Comparison of ENCODE assay signal across 10 cellular contexts in genomic region chr9:95023217-95024003, GRCh38.
DNase-seq lines count a peak whose midpoint lies in the region; ATAC-seq and TF ChIP-seq lines count a peak whose summit lies in the region.
"Had no signal": no experiment of that assay in that cellular context is flagged by ENCODE, and none has a peak within 500 bp of the region (broad histone marks: within the 10 kb centered on the region; RNA-seq: fewer than 3 reads in every experiment).

No MANE protein-coding gene starts in this region.

- H3K9me3 ChIP-seq in BE2C = no peaks in the 10 kb centered on the region
- no peaks in the 10 kb centered on the region for H3K9me3 ChIP-seq in esophagus squamous epithelium
- no peaks in the 10 kb centered on the region for H3K9me3 ChIP-seq in testis

- intact Hi-C loops in esophagus squamous epithelium (cut with DNase I) (no loop called here), testis (cut with DNase I; ENCODE audit: low total_unique reads) (no loop called here)

- peak; percentile 42 for ATAC-seq in omental fat pad (ENCODE audit: low FRiP score)
- ATAC-seq in HG03280 (IDR thresholded peaks at IDR 0.05; ENCODE audit: unreplicated experiment) = no peak
- ATAC-seq in HG03196 (IDR thresholded peaks at IDR 0.05; ENCODE audit: unreplicated experiment) = no peak

- no peak for TF ChIP-seq POLR2A in esophagus squamous epithelium (IDR thresholded peaks at IDR 0.05)
- TF ChIP-seq POLR2A in testis (IDR thresholded peaks at IDR 0.05) = no peak

- H3K36me3 ChIP-seq in BE2C = peaks cover 61% of the 10 kb centered on the region
- peaks cover 0 to 28% (median 4%) of the 10 kb centered on the region in 3 donors for H3K36me3 ChIP-seq in esophagus squamous epithelium
- no peaks in the 10 kb centered on the region for H3K36me3 ChIP-seq in testis (ENCODE audit: low read depth, missing control alignments)
- H3K36me3 ChIP-seq: neural progenitor cell had no signal

- peak overlapping the region; percentile 83 to 99 (median 92) for H3K27ac ChIP-seq in esophagus squamous epithelium
- peak overlapping the region in 1 of 2 donors; percentile 68 for H3K27ac ChIP-seq in testis
- H3K27ac ChIP-seq: neural progenitor cell had no signal

- H3K4me1 ChIP-seq in BE2C = peaks cover 57% of the 10 kb centered on the region
- H3K4me1 ChIP-seq in esophagus squamous epithelium = peaks cover 56 to 100% (median 91%) of the 10 kb centered on the region in 3 donors
- H3K4me1 ChIP-seq in testis = peaks cover 35% of the 10 kb centered on the region

- no peak for TF ChIP-seq CTCF in BE2C (IDR thresholded peaks at IDR 0.05; ENCODE audit: low read depth, low read length)
- no peak for TF ChIP-seq CTCF in esophagus squamous epithelium (IDR thresholded peaks at IDR 0.05)
- TF ChIP-seq CTCF in omental fat pad (IDR thresholded peaks at IDR 0.05) = no peak
- TF ChIP-seq CTCF in testis (IDR thresholded peaks at IDR 0.05) = no peak

- 27 to 48% methylated on average over 8 to 9 of the region's 9 CpGs for WGBS in esophagus squamous epithelium, 2 donors
- WGBS in testis, 2 donors = 75 to 80% methylated on average over 6 to 9 of the region's 9 CpGs

- no peaks in the 10 kb centered on the region for H3K27me3 ChIP-seq in BE2C
- no peaks in the 10 kb centered on the region for H3K27me3 ChIP-seq in esophagus squamous epithelium
- H3K27me3 ChIP-seq in testis = no peaks in the 10 kb centered on the region
- H3K27me3 ChIP-seq: neural progenitor cell had no signal

- peak; percentile 45 for DNase-seq in BE2C
- peak; percentile 54 for DNase-seq in NCI-H526 treated with DMSO at 0.1 percent for 48 hours (lab: John Stamatoyannopoulos, UW)
- DNase-seq in esophagus squamous epithelium (lab: John Stamatoyannopoulos, UW) = no peak
- no peak for DNase-seq in omental fat pad (ENCODE audit: low spot score)
- DNase-seq in testis = no peak
- no peak for DNase-seq in NCI-H748 treated with DMSO at 0.1 percent for 48 hours (lab: John Stamatoyannopoulos, UW)
- DNase-seq: NCI-H2227 treated with DMSO at 0.1 percent for 48 hours had no signal

- H3K4me3 ChIP-seq in BE2C (ENCODE audit: low read depth, low read length) = no peak overlapping the region
- peak overlapping the region in 2 of 4 donors; percentile 6 to 43 for H3K4me3 ChIP-seq in esophagus squamous epithelium
- H3K4me3 ChIP-seq in testis = no peak overlapping the region
- H3K4me3 ChIP-seq: neural progenitor cell had no signal

Comparison
In these comparisons a context has a peak if more than half of its experiments do, and no peak if none do; other contexts are left out.
1. DNase-seq: peak in BE2C (single experiment) and NCI-H526 treated with DMSO at 0.1 percent for 48 hours (single experiment); none in esophagus squamous epithelium (single experiment), omental fat pad (single experiment), testis (single experiment) and NCI-H748 treated with DMSO at 0.1 percent for 48 hours (single experiment).